ENCODE assay signal across 28 cellular contexts in the genomic region with DNA sequence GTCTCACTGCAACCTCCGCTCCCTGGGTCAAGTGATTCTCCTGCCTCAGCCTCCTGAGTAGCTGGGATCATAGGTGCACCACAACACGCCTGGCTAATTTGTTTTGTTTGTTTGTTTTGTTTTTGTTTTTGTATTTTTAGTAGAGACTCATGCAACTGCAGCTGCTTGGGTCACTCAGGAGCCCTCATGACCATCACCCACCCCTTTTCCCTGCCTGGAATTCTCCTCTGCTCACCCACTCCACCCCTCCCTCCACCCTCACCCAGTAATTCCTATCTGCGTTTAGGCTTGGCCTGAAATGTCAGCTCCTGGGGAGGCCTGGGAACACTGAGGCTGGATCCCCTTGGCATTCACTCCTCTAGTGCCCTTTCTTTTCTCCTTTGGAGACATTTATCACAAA. TPM values are rescaled to one million over a fixed set of nuclear protein-coding genes. Genes with fewer than 3 reads are reported as not detected.
"Had no signal": no experiment of that assay in that cellular context is flagged by ENCODE, and none has a peak within 500 bp of the region (broad histone marks: within the 10 kb centered on the region; RNA-seq: fewer than 3 reads in every experiment).

No MANE protein-coding gene starts in this region.

- H3K27me3 ChIP-seq: adrenal gland, body of pancreas had no signal

- H3K4me3 Mint-ChIP-seq: activated CD4-positive, alpha-beta T cell treated with anti-CD3 and anti-CD28 coated beads, Interleukin-2, amount 10 ng/mL, durations not matched to agents 7 days and 5 days; activated CD8-positive, alpha-beta T cell treated with anti-CD3 and anti-CD28 coated beads, Interleukin-2, amount 10 ng/mL, durations not matched to agents 7 days and 5 days; activated naive CD4-positive, alpha-beta T cell treated with anti-CD3 and anti-CD28 coated beads for 36 hours; activated T-cell treated with anti-CD3 and anti-CD28 coated beads, Interleukin-2, amount 50 U/mL, for 4 hours had no signal

- DNase-seq: activated CD4-positive, alpha-beta T cell treated with anti-CD3 and anti-CD28 coated beads, Interleukin-2, amount 10 ng/mL, durations not matched to agents 7 days and 5 days; activated CD4-positive, alpha-beta T cell treated with anti-CD3 and anti-CD28 coated beads, Interleukin-2, amount 50 U/mL, for 48 hours; activated CD8-positive, alpha-beta T cell treated with anti-CD3 and anti-CD28 coated beads, Interleukin-2, amount 10 ng/mL, durations not matched to agents 7 days and 5 days; activated effector memory CD4-positive, alpha-beta T cell treated with anti-CD3 and anti-CD28 coated beads, Interleukin-2, amount 50 U/mL, for 16 hours; activated naive CD4-positive, alpha-beta T cell treated with anti-CD3 and anti-CD28 coated beads for 36 hours; activated T-cell treated with anti-CD3 and anti-CD28 coated beads, Interleukin-2, amount 50 U/mL, for 4 hours; adrenal gland; body of pancreas; caudate nucleus; cerebellar nuclear complex; NCI-H1105; NCI-H1417 treated with DMSO at 0.1 percent for 48 hours; NCI-H187 treated with DMSO at 0.1 percent for 48 hours; NCI-H2081; NCI-H2171 treated with DMSO at 0.1 percent for 48 hours; NCI-H2227 treated with DMSO at 0.1 percent for 48 hours; NCI-H446; NCI-H510A treated with DMSO at 0.1 percent for 48 hours; NCI-H69; NCI-H82; SHP77; SJCRH30; T1000 had no signal

- ATAC-seq: activated CD8-positive, alpha-beta T cell treated with anti-CD3 and anti-CD28 coated beads, Interleukin-2, amount 10 ng/mL, durations not matched to agents 7 days and 5 days; activated naive CD4-positive, alpha-beta T cell treated with anti-CD3 and anti-CD28 coated beads, Interleukin-2, amount 50 U/mL, for 72 hours; activated T-cell treated with anti-CD3 and anti-CD28 coated beads, Interleukin-2, amount 50 U/mL, for 4 hours; body of pancreas; K562; Panc1 had no signal

- H3K9me3 ChIP-seq: adrenal gland, body of pancreas, SJCRH30 had no signal

- H3K27ac Mint-ChIP-seq: activated CD4-positive, alpha-beta T cell treated with anti-CD3 and anti-CD28 coated beads, Interleukin-2, amount 10 ng/mL, durations not matched to agents 7 days and 5 days; activated CD8-positive, alpha-beta T cell treated with anti-CD3 and anti-CD28 coated beads, Interleukin-2, amount 10 ng/mL, durations not matched to agents 7 days and 5 days; activated naive CD4-positive, alpha-beta T cell treated with anti-CD3 and anti-CD28 coated beads for 36 hours; activated naive CD4-positive, alpha-beta T cell treated with anti-CD3 and anti-CD28 coated beads, Interleukin-2, amount 50 U/mL, for 72 hours had no signal

- H3K36me3 ChIP-seq: adrenal gland, SJCRH30 had no signal

- H3K4me3 ChIP-seq: adrenal gland, body of pancreas, K562, SJCRH30, SK-N-MC had no signal

- H3K4me1 ChIP-seq: SJCRH30 had no signal

- H3K9me3 Mint-ChIP-seq: activated CD4-positive, alpha-beta T cell treated with anti-CD3 and anti-CD28 coated beads, Interleukin-2, amount 10 ng/mL, durations not matched to agents 7 days and 5 days; activated naive CD4-positive, alpha-beta T cell treated with anti-CD3 and anti-CD28 coated beads for 36 hours; activated naive CD4-positive, alpha-beta T cell treated with anti-CD3 and anti-CD28 coated beads, Interleukin-2, amount 50 U/mL, for 72 hours; activated T-cell treated with anti-CD3 and anti-CD28 coated beads, Interleukin-2, amount 50 U/mL, for 4 hours had no signal

- H3K27ac ChIP-seq: adrenal gland, body of pancreas, SJCRH30, SK-N-MC had no signal

- H3K36me3 Mint-ChIP-seq: activated naive CD4-positive, alpha-beta T cell treated with anti-CD3 and anti-CD28 coated beads, Interleukin-2, amount 50 U/mL, for 72 hours had no signal

RNA-seq across cellular contexts. Expression of a gene that starts 25.5 kb away (rescaled TPM):
- total RNA-seq: activated CD4-positive, alpha-beta T cell treated with anti-CD3 and anti-CD28 coated beads, Interleukin-2, amount 10 ng/mL, durations not matched to agents 7 days and 5 days; activated CD8-positive, alpha-beta T cell treated with anti-CD3 and anti-CD28 coated beads, Interleukin-2, amount 10 ng/mL, durations not matched to agents 7 days and 5 days; activated naive CD4-positive, alpha-beta T cell treated with anti-CD3 and anti-CD28 coated beads for 36 hours; activated T-cell treated with anti-CD3 and anti-CD28 coated beads, Interleukin-2, amount 50 U/mL, for 4 hours; adrenal gland; body of pancreas; RPMI7951; SJCRH30 had no signal
